In genomic region chr12:92561543-92561899, GRCh38 we compare ENCODE assay signal across 11 cellular contexts.
DNase-seq lines count a peak whose midpoint lies in the region; ATAC-seq and TF ChIP-seq lines count a peak whose summit lies in the region.
"Had no signal": no experiment of that assay in that cellular context is flagged by ENCODE, and none has a peak within 500 bp of the region (broad histone marks: within the 10 kb centered on the region; RNA-seq: fewer than 3 reads in every experiment).

No MANE protein-coding gene starts in this region.

- H3K4me3 ChIP-seq in SK-N-SH (ENCODE audit: low read depth in 2 of 2, low read length in 1 of 2): no peak overlapping the region

- no peaks in the 10 kb centered on the region for H3K36me3 ChIP-seq in SK-N-SH (replicated peaks in 1 of 2; ENCODE audit: control insufficient read depth in 1 of 2, insufficient read depth in 2 of 2, low read length in 1 of 2)

- H3K9me3 ChIP-seq in SK-N-SH: no peaks in the 10 kb centered on the region

- H3K9me2 ChIP-seq in SK-N-SH: no peaks in the 10 kb centered on the region

- no peak for TF ChIP-seq RAD21 in SK-N-SH (IDR thresholded peaks at IDR 0.05; ENCODE audit: low read length)

- no peak overlapping the region for H3K9ac ChIP-seq in SK-N-SH

- H3K4me2 ChIP-seq in SK-N-SH: no peak overlapping the region

- no peaks in the 10 kb centered on the region for H4K20me1 ChIP-seq in SK-N-SH (ENCODE audit: insufficient read depth)

- POLR2A ChIA-PET in SK-N-SH (lab: Yijun Ruan, JAX): interaction anchor here (0.7 kb wide), 1 partner anchor 416 kb away, joined by 3 read pairs; the partner anchor contains the start of gene BTG1

- CTCF ChIA-PET in SK-N-SH (lab: Yijun Ruan, JAX): interaction anchor here (0.8 to 1.3 kb wide), 2 partner anchors 9 to 750 kb away, joined by 3 to 4 read pairs; no protein-coding TSS in a partner anchor

- 53% methylated on average over 3 of the region's 3 CpGs for WGBS in SK-N-SH (ENCODE audit: low lambda C conversion rate)

- H3K27me3 ChIP-seq in SK-N-SH (ENCODE audit: insufficient read depth): no peaks in the 10 kb centered on the region

- ATAC-seq in GM21786 (IDR thresholded peaks at IDR 0.05; ENCODE audit: unreplicated experiment): peak; percentile 33
- ATAC-seq in stimulated activated effector memory CD8-positive, alpha-beta T cell treated with anti-CD3 and anti-CD28 coated beads, Interleukin-12 subunit alpha, Interleukin-12 subunit beta, amount 100 ng/mL, for 72 hours: no peak
- ATAC-seq: activated T-cell treated with anti-CD3 and anti-CD28 coated beads, Interleukin-2, amount 50 U/mL, for 72 hours had no signal

- no peaks in the 10 kb centered on the region for H3K79me2 ChIP-seq in SK-N-SH (ENCODE audit: insufficient read depth)

- no peaks in the 10 kb centered on the region for H3K9me3 Mint-ChIP-seq in stimulated activated effector memory CD8-positive, alpha-beta T cell treated with anti-CD3 and anti-CD28 coated beads, Interleukin-12 subunit alpha, Interleukin-12 subunit beta, amount 100 ng/mL, for 72 hours

- H3K4me3 Mint-ChIP-seq in stimulated activated effector memory CD8-positive, alpha-beta T cell treated with anti-CD3 and anti-CD28 coated beads, Interleukin-12 subunit alpha, Interleukin-12 subunit beta, amount 100 ng/mL, for 72 hours: peak overlapping the region; percentile 20

- no peak overlapping the region for H2AFZ ChIP-seq in SK-N-SH (ENCODE audit: low read depth)

- DNase-seq in SK-N-SH: no peak
- DNase-seq in globus pallidus (ENCODE audit: low spot score): peak; percentile 37
- DNase-seq in stimulated activated effector memory CD8-positive, alpha-beta T cell treated with anti-CD3 and anti-CD28 coated beads, Interleukin-12 subunit alpha, Interleukin-12 subunit beta, amount 100 ng/mL, for 72 hours (ENCODE audit: low spot score in 2 of 2): no peak
- DNase-seq in NCI-H1417 (lab: John Stamatoyannopoulos, UW): no peak
- no peak for DNase-seq in activated CD4-positive, alpha-beta T cell treated with anti-CD3 and anti-CD28 coated beads for 1 hour
- no peak for DNase-seq in amniotic stem cell (lab: John Stamatoyannopoulos, UW)
- DNase-seq in activated T-cell treated with anti-CD3 and anti-CD28 coated beads, Interleukin-2, amount 50 U/mL, for 1 hour: no peak
- DNase-seq: activated T-cell treated with anti-CD3 and anti-CD28 coated beads, Interleukin-2, amount 50 U/mL, for 72 hours; NCI-H2171 treated with DMSO at 0.1 percent for 48 hours; stimulated activated naive CD4-positive, alpha-beta T cell treated with Interleukin-2 at 50 U/mL for 16 hours had no signal

- peaks cover 32% of the 10 kb centered on the region for H3K36me3 Mint-ChIP-seq in stimulated activated effector memory CD8-positive, alpha-beta T cell treated with anti-CD3 and anti-CD28 coated beads, Interleukin-12 subunit alpha, Interleukin-12 subunit beta, amount 100 ng/mL, for 72 hours

- TF ChIP-seq EP300 in SK-N-SH (IDR thresholded peaks at IDR 0.05; ENCODE audit: borderline replicate concordance in 1 of 2, low read depth in 1 of 2, low read length in 1 of 2): no peak

- peak overlapping the region in 1 of 2 experiments; percentile 43; a peak in 2 of 4 replicates for H3K27ac ChIP-seq in SK-N-SH (ENCODE audit: low read depth in 2 of 2, low read length in 1 of 2)

- peaks cover 30% of the 10 kb centered on the region for H3K4me1 Mint-ChIP-seq in stimulated activated effector memory CD8-positive, alpha-beta T cell treated with anti-CD3 and anti-CD28 coated beads, Interleukin-12 subunit alpha, Interleukin-12 subunit beta, amount 100 ng/mL, for 72 hours

- peak overlapping the region; percentile 78 for H3K27ac Mint-ChIP-seq in stimulated activated effector memory CD8-positive, alpha-beta T cell treated with anti-CD3 and anti-CD28 coated beads, Interleukin-12 subunit alpha, Interleukin-12 subunit beta, amount 100 ng/mL, for 72 hours

- H3K4me1 ChIP-seq in SK-N-SH (ENCODE audit: control insufficient read depth in 1 of 2, insufficient read depth in 2 of 2, low read depth in 1 of 2, low read length in 1 of 2): peaks cover 0 to 2% of the 10 kb centered on the region in 2 experiments; a peak in 2 of 4 replicates

- TF ChIP-seq CTCF in SK-N-SH (IDR thresholded peaks at IDR 0.05): no peak

- no peaks in the 10 kb centered on the region for H3F3A ChIP-seq in SK-N-SH (replicated peaks; ENCODE audit: insufficient read depth)

TF ChIP-seq in SK-N-SH, 30 proteins besides CTCF, POLR2A, EP300 and RAD21:
- TF ChIP-seq NFIC (IDR thresholded peaks at IDR 0.05; ENCODE audit: borderline replicate concordance) (no peak), SMC3 (IDR thresholded peaks at IDR 0.05; ENCODE audit: low read depth, low read length) (no peak), GATA2 (CRISPR knock-in tag; IDR thresholded peaks at IDR 0.05) (peak; percentile 31; the same call in 1 of the 2 replicates), RCOR1 (IDR thresholded peaks at IDR 0.05; ENCODE audit: low read length) (no peak), SIN3A (IDR thresholded peaks at IDR 0.05; ENCODE audit: borderline replicate concordance, low read depth, low read length) (no peak)
- TF ChIP-seq, protein P1, sequence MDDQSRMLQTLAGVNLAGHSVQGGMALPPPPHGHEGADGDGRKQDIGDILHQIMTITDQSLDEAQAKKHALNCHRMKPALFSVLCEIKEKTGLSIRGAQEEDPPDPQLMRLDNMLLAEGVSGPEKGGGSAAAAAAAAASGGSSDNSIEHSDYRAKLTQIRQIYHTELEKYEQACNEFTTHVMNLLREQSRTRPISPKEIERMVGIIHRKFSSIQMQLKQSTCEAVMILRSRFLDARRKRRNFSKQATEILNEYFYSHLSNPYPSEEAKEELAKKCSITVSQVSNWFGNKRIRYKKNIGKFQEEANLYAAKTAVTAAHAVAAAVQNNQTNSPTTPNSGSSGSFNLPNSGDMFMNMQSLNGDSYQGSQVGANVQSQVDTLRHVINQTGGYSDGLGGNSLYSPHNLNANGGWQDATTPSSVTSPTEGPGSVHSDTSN (IDR thresholded peaks at IDR 0.05): no peak
